13 cellular contexts compared by ENCODE assay signal in genomic region chr1:183277821-183278735, GRCh38.
DNase-seq lines count a peak whose midpoint lies in the region; ATAC-seq and TF ChIP-seq lines count a peak whose summit lies in the region.
"Had no signal": no experiment of that assay in that cellular context is flagged by ENCODE, and none has a peak within 500 bp of the region (broad histone marks: within the 10 kb centered on the region; RNA-seq: fewer than 3 reads in every experiment).

No MANE protein-coding gene starts in this region.

- H3K18ac ChIP-seq in H9 (ENCODE audit: insufficient read length, low read depth, low read length) = no peak overlapping the region

- no peaks in the 10 kb centered on the region for H3K23me2 ChIP-seq in H9 (ENCODE audit: insufficient read length, low read depth, low read length, poor library complexity, severe bottlenecking)

- intact Hi-C loops in Calu3 (cut with micrococcal nuclease; ENCODE audit: unreplicated experiment) = no loop called here

- H3K9ac ChIP-seq in H9 (ENCODE audit: extremely low read depth, insufficient read length, low read length) (no peak overlapping the region), skeletal muscle tissue (ENCODE audit: low read depth in 1 of 3, low read length in 3 of 3) (no peak overlapping the region)

- no peaks in the 10 kb centered on the region for H3K36me3 ChIP-seq in skeletal muscle tissue (ENCODE audit: control insufficient read depth in 3 of 3, insufficient read depth in 3 of 3, low read length in 3 of 3)

- TF ChIP-seq CTCF in H9 (conservative IDR thresholded peaks at IDR 0.05) (no peak), Calu3 (IDR thresholded peaks at IDR 0.05; ENCODE audit: unreplicated experiment) (no peak)

- no peak overlapping the region for H2BK12ac ChIP-seq in H9 (ENCODE audit: insufficient read length, low read depth, low read length)

- H3K27me3 Mint-ChIP-seq in H9 (ENCODE audit: low read depth) = no peaks in the 10 kb centered on the region; the same call in 1 of the 2 replicates
- peaks cover 11% of the 10 kb centered on the region for H3K27me3 Mint-ChIP-seq in T-helper 17 cell
- H3K27me3 Mint-ChIP-seq in Calu3 (ENCODE audit: unreplicated experiment) = no peaks in the 10 kb centered on the region

- ATAC-seq in T-helper 17 cell = no peak
- ATAC-seq in HG02852 (IDR thresholded peaks at IDR 0.05; ENCODE audit: unreplicated experiment) = no peak

- no peak overlapping the region for H4K5ac ChIP-seq in H9 (ENCODE audit: insufficient read length, low read depth, low read length)

- no peaks in the 10 kb centered on the region for H3K9me3 ChIP-seq in H9 (ENCODE audit: control insufficient read depth, low read depth, low read length)
- no peaks in the 10 kb centered on the region for H3K9me3 ChIP-seq in T-helper 17 cell (ENCODE audit: control insufficient read depth, low read length, poor library complexity, severe bottlenecking)
- H3K9me3 ChIP-seq in skeletal muscle tissue (ENCODE audit: control insufficient read depth in 3 of 3, low read length in 3 of 3) = no peaks in the 10 kb centered on the region

- H3K27me3 ChIP-seq in H9 (ENCODE audit: insufficient read depth, low read length) (no peaks in the 10 kb centered on the region), skeletal muscle tissue (ENCODE audit: control insufficient read depth in 3 of 3, insufficient read depth in 3 of 3, low read length in 3 of 3) (no peaks in the 10 kb centered on the region)

- H2BK120ac ChIP-seq in H9 (ENCODE audit: low read depth, low read length, poor library complexity, severe bottlenecking) = no peak overlapping the region

- no peak overlapping the region for H2AFZ ChIP-seq in H9 (ENCODE audit: low read length)

- H2AK5ac ChIP-seq in H9 (ENCODE audit: insufficient read length, low read length) = no peak overlapping the region

- no peaks in the 10 kb centered on the region for H3K79me1 ChIP-seq in H9 (ENCODE audit: insufficient read depth, low read depth, low read length, poor library complexity, severe bottlenecking)

- H4K91ac ChIP-seq in H9 (ENCODE audit: insufficient read length, low read depth, low read length) = no peak overlapping the region

- H3K9me3 Mint-ChIP-seq in H9 (no peaks in the 10 kb centered on the region), Calu3 (ENCODE audit: low read depth, unreplicated experiment) (no peaks in the 10 kb centered on the region)
- H3K9me3 Mint-ChIP-seq: memory B cell had no signal

- H3K23ac ChIP-seq in H9 (ENCODE audit: insufficient read length, low read depth, low read length) = no peak overlapping the region

- H3T11ph ChIP-seq in H9 (ENCODE audit: low read length) = no peak overlapping the region

- H3K14ac ChIP-seq in H9 (ENCODE audit: insufficient read depth, low read length) = no peak overlapping the region

- H3K36me3 Mint-ChIP-seq in H9 (ENCODE audit: insufficient read depth in 1 of 3, low read depth in 3 of 3) = no peaks in the 10 kb centered on the region
- H3K36me3 Mint-ChIP-seq in T-helper 17 cell (ENCODE audit: low read depth) = no peaks in the 10 kb centered on the region
- no peaks in the 10 kb centered on the region for H3K36me3 Mint-ChIP-seq in Calu3 (ENCODE audit: insufficient read depth, unreplicated experiment)
- H3K36me3 Mint-ChIP-seq: memory B cell had no signal

- H4K8ac ChIP-seq in H9 (replicated peaks; ENCODE audit: insufficient read length, low read depth, low read length) = no peak overlapping the region

- H3K4me1 ChIP-seq in H9 (ENCODE audit: insufficient read depth, low read length) (peaks cover 8% of the 10 kb centered on the region; the same call in 1 of the 2 replicates), skeletal muscle tissue (ENCODE audit: control insufficient read depth in 3 of 3, insufficient read depth in 3 of 3, low read length in 3 of 3) (peaks cover 28 to 33% (median 30%) of the 10 kb centered on the region in 3 donors)

- H3K79me2 ChIP-seq in H9 (ENCODE audit: insufficient read depth, low read length) = no peaks in the 10 kb centered on the region

- H3K4ac ChIP-seq in H9 (ENCODE audit: low read depth, low read length) = no peak overlapping the region

- peak overlapping the region in 2 of 3 experiments; percentile 13 to 72; a peak in 1 of 7 replicates for H3K27ac Mint-ChIP-seq in H9
- peak overlapping the region; percentile 21 for H3K27ac Mint-ChIP-seq in T-helper 17 cell
- H3K27ac Mint-ChIP-seq in Calu3 (ENCODE audit: unreplicated experiment) = no peak overlapping the region
- H3K27ac Mint-ChIP-seq: memory B cell had no signal

- H2BK15ac ChIP-seq in H9 (ENCODE audit: low read depth, low read length) = no peak overlapping the region

- no peak overlapping the region for H2BK20ac ChIP-seq in H9 (ENCODE audit: low read depth, low read length, poor library complexity, severe bottlenecking)

- H3K4me3 ChIP-seq in skeletal muscle tissue (ENCODE audit: low read length in 3 of 3) = no peak overlapping the region

- CTCF ChIA-PET in Calu3 (lab: Charles Lee) = interaction anchor here (1.0 to 1.1 kb wide), 2 partner anchors 9 to 15 kb away, joined by 3 to 4 read pairs; no protein-coding TSS in a partner anchor

- H3K4me3 Mint-ChIP-seq in H9 (no peak overlapping the region; a peak in 2 of 5 replicates), T-helper 17 cell (no peak overlapping the region), Calu3 (ENCODE audit: low read depth, unreplicated experiment) (no peak overlapping the region)
- H3K4me3 Mint-ChIP-seq: memory B cell had no signal

- H3K4me2 ChIP-seq in H9 (ENCODE audit: insufficient read depth, insufficient read length, low read length) = no peak overlapping the region

- H3K56ac ChIP-seq in H9 (ENCODE audit: insufficient read length, low read depth, low read length) = no peak overlapping the region

- BruUV-seq in Calu3 (replicated peaks; lab: Mats Ljungman, UMichigan) = no TSS peak

- H4K20me1 ChIP-seq in H9 (ENCODE audit: control insufficient read depth, insufficient read depth, insufficient read length) = no peaks in the 10 kb centered on the region

- no peak for DNase-seq in H9
- DNase-seq in T-helper 17 cell = no peak
- peak; percentile 50 for DNase-seq in hepatic stellate cell (ENCODE audit: low spot score)
- no peak for DNase-seq in HuH-7 (ENCODE audit: low spot score)
- no peak for DNase-seq in activated naive CD4-positive, alpha-beta T cell treated with anti-CD3 and anti-CD28 coated beads, Interleukin-2, amount 50 U/mL, for 16 hours
- no peak for DNase-seq in Calu3
- DNase-seq: caudate nucleus, NCI-H2107, small intestine had no signal

- peaks cover 35 to 44% of the 10 kb centered on the region in 2 experiments for H3K4me1 Mint-ChIP-seq in H9
- H3K4me1 Mint-ChIP-seq in T-helper 17 cell = no peaks in the 10 kb centered on the region
- H3K4me1 Mint-ChIP-seq in Calu3 (ENCODE audit: low read depth, unreplicated experiment) = peaks cover 9% of the 10 kb centered on the region
- H3K4me1 Mint-ChIP-seq: memory B cell had no signal

- no CpG with 5 or more reads among the region's 7 CpGs for WGBS in H9 (ENCODE audit: extremely low coverage, insufficient read length, low lambda C conversion rate)

- H3K27ac ChIP-seq in H9 (ENCODE audit: insufficient read length, low read depth, low read length) (peak overlapping the region; percentile 33), skeletal muscle tissue (ENCODE audit: low read depth, low read length) (peak overlapping the region; percentile 49)
- H3K27ac ChIP-seq: VCaP had no signal

- no peak overlapping the region for H2BK5ac ChIP-seq in H9 (ENCODE audit: insufficient read length, low read length)
